In genomic region chr9:120842685-120843485, GRCh38 we compare ENCODE assay signal across 8 cellular contexts. TPM values are rescaled to one million over a fixed set of nuclear protein-coding genes. Genes with fewer than 3 reads are reported as not detected.
DNase-seq lines count a peak whose midpoint lies in the region; ATAC-seq and TF ChIP-seq lines count a peak whose summit lies in the region.

PSMD5 (minus strand) TSS chr9:120842922; CDS start chr9:120842909, 13 bp downstream.

- H3K27ac ChIP-seq in left lung, result peak within 1 kb of the TSS; percentile 89 to 92

- H3K27me3 ChIP-seq in left lung, result no peaks in the 10 kb centered on the region

- peak within 1 kb of the TSS; percentile 70 to 76 for H3K4me3 ChIP-seq in left lung

- intact Hi-C loops in left lung (cut with DNase I), result no loop called here

- peak in 1 of 2 donors; percentile 22 for TF ChIP-seq CTCF in left lung (IDR thresholded peaks at IDR 0.05)

- H3K4me1 ChIP-seq in left lung, result peaks cover 15 to 52% of the 10 kb centered on the region in 2 donors

- H3K9me3 ChIP-seq in left lung, result no peaks in the 10 kb centered on the region

- peak; percentile 99 for ATAC-seq in HG03457 (IDR thresholded peaks at IDR 0.05; ENCODE audit: unreplicated experiment)
- peak; percentile 98 for ATAC-seq in left lung

- DNase-seq in Ammon's horn (ENCODE audit: low spot score), result peak; percentile 96
- peak; percentile 96 for DNase-seq in GM19238 (ENCODE audit: insufficient read length, low spot score)
- peak; percentile 99 for DNase-seq in NCI-H748 (lab: John Stamatoyannopoulos, UW; ENCODE audit: unreplicated experiment)
- peak; percentile 92 to 94 for DNase-seq in activated CD4-positive, alpha-beta T cell treated with anti-CD3 and anti-CD28 coated beads, Interleukin-2, amount 50 U/mL, for 4 hours
- peak; percentile 100 for DNase-seq in dermis blood vessel endothelial cell
- peak; percentile 98 to 99 for DNase-seq in left lung
- peak; percentile 92 for DNase-seq in stimulated activated CD4-positive, alpha-beta T cell treated with anti-CD3 and anti-CD28 coated beads, Interleukin-2, amount 100 ng/mL, for 48 hours

- H3K36me3 ChIP-seq in left lung, result peaks cover 0 to 8% of the 10 kb centered on the region in 2 donors

RNA-seq across cellular contexts. Expression of gene PSMD5, which starts in this region (rescaled TPM):
- total RNA-seq in dermis blood vessel endothelial cell (21.8 and 33.9 TPM in 2 replicates), left lung (10 to 100 TPM; 47.3 to 52.1 TPM)

Comparison
In these comparisons a context has a peak if more than half of its experiments do, and no peak if none do; other contexts are left out.
1. Peak in every context shown above with its lines: DNase-seq, ATAC-seq, H3K4me3 ChIP-seq and H3K27ac ChIP-seq.